ENCODE assay signal across 12 cellular contexts in the genomic region with DNA sequence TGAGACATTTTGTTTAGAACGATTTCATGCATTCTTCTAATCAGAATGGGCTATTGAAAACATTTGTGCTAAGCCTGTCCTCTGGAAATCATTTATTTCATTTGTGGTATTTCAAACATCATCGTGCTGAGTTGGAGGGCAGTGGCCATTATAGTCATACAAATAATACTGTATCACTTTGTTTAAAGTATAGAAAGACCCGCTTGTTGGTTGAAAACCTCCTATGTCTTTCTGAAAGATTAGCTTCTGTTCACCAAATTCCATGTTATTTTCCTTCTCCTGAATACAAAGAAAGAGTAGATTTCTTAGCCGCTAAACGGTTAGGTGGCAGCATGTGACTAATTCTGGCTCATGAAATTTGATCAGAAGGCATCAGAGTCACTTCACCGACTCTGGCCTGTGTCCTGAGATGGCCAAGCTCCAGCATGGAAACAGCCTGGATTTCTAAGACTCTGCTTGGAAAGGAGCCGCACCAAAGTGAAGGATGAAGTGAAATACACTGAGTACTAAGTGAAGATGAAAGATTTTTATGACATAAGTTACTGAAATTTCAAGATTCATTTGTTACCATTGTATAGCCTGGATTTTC.
DNase-seq lines count a peak whose midpoint lies in the region; ATAC-seq and TF ChIP-seq lines count a peak whose summit lies in the region.
"Had no signal": no experiment of that assay in that cellular context is flagged by ENCODE, and none has a peak within 500 bp of the region (broad histone marks: within the 10 kb centered on the region; RNA-seq: fewer than 3 reads in every experiment).

No MANE protein-coding gene starts in this region.

- H3K27ac ChIP-seq in vagina, result peak overlapping the region; percentile 60
- H3K27ac ChIP-seq: A549 had no signal

- intact Hi-C loops in vagina (cut with DNase I), result loop anchor here (10.0 kb wide), 2 partner anchors 230 to 340 kb away; no protein-coding TSS in a partner anchor

- H3K27me3 ChIP-seq in vagina, result no peaks in the 10 kb centered on the region

- DNase-seq in NCI-H1092 treated with DMSO at 0.1 percent for 48 hours (lab: John Stamatoyannopoulos, UW) (peak; percentile 1), NCI-H1092 (lab: John Stamatoyannopoulos, UW) (no peak), chondrocyte (ENCODE audit: low spot score) (no peak), mesothelial cell of epicardium (ENCODE audit: low spot score in 2 of 2, unreplicated experiment in 2 of 2) (no peak), vagina (ENCODE audit: extremely low spot score in 2 of 2) (no peak), omental fat pad (ENCODE audit: low spot score) (no peak), mucosa of gallbladder (ENCODE audit: low spot score) (no peak), NCI-H510A (lab: John Stamatoyannopoulos, UW) (no peak)
- DNase-seq: activated naive CD4-positive, alpha-beta T cell treated with anti-CD3 and anti-CD28 coated beads, Interleukin-2, amount 10 ng/mL, durations not matched to agents 7 days and 5 days; NCI-H510A treated with DMSO at 0.1 percent for 48 hours had no signal

- peaks cover 11% of the 10 kb centered on the region for H3K4me1 ChIP-seq in vagina

- H3K36me3 Mint-ChIP-seq in chondrocyte (ENCODE audit: low read depth) (no peaks in the 10 kb centered on the region), mesothelial cell of epicardium (peaks cover 13% of the 10 kb centered on the region)
- H3K36me3 Mint-ChIP-seq: activated naive CD4-positive, alpha-beta T cell treated with anti-CD3 and anti-CD28 coated beads, Interleukin-2, amount 10 ng/mL, durations not matched to agents 7 days and 5 days had no signal

- no peak for TF ChIP-seq POLR2A in vagina (IDR thresholded peaks at IDR 0.05)

- H3K4me1 Mint-ChIP-seq in chondrocyte (ENCODE audit: low read depth) (peaks cover 22% of the 10 kb centered on the region), mesothelial cell of epicardium (peaks cover 26% of the 10 kb centered on the region)
- H3K4me1 Mint-ChIP-seq: activated naive CD4-positive, alpha-beta T cell treated with anti-CD3 and anti-CD28 coated beads, Interleukin-2, amount 10 ng/mL, durations not matched to agents 7 days and 5 days had no signal

- H3K4me3 Mint-ChIP-seq in chondrocyte (ENCODE audit: unreplicated experiment), result no peak overlapping the region
- H3K4me3 Mint-ChIP-seq in mesothelial cell of epicardium, result no peak overlapping the region
- H3K4me3 Mint-ChIP-seq: activated naive CD4-positive, alpha-beta T cell treated with anti-CD3 and anti-CD28 coated beads, Interleukin-2, amount 10 ng/mL, durations not matched to agents 7 days and 5 days had no signal

- H3K27ac Mint-ChIP-seq in chondrocyte (ENCODE audit: unreplicated experiment) (peak overlapping the region; percentile 80), mesothelial cell of epicardium (peak overlapping the region; percentile 79)
- H3K27ac Mint-ChIP-seq: activated naive CD4-positive, alpha-beta T cell treated with anti-CD3 and anti-CD28 coated beads, Interleukin-2, amount 10 ng/mL, durations not matched to agents 7 days and 5 days; progenitor cell of endocrine pancreas had no signal

- H3K9me3 Mint-ChIP-seq in chondrocyte (ENCODE audit: low read depth) (no peaks in the 10 kb centered on the region), mesothelial cell of epicardium (peaks cover 4% of the 10 kb centered on the region)
- H3K9me3 Mint-ChIP-seq: activated naive CD4-positive, alpha-beta T cell treated with anti-CD3 and anti-CD28 coated beads, Interleukin-2, amount 10 ng/mL, durations not matched to agents 7 days and 5 days had no signal

- TF ChIP-seq CTCF in chondrocyte (IDR thresholded peaks at IDR 0.05), result peak; percentile 22
- no peak for TF ChIP-seq CTCF in mesothelial cell of epicardium (IDR thresholded peaks at IDR 0.05; ENCODE audit: unreplicated experiment)
- no peak for TF ChIP-seq CTCF in vagina (IDR thresholded peaks at IDR 0.05)
- TF ChIP-seq CTCF in omental fat pad (IDR thresholded peaks at IDR 0.05), result no peak

- no peaks in the 10 kb centered on the region for H3K9me3 ChIP-seq in vagina
- H3K9me3 ChIP-seq: A549 had no signal

- H3K36me3 ChIP-seq in vagina, result no peaks in the 10 kb centered on the region

- no peaks in the 10 kb centered on the region for H3K27me3 Mint-ChIP-seq in chondrocyte (ENCODE audit: low read depth)
- H3K27me3 Mint-ChIP-seq in mesothelial cell of epicardium (ENCODE audit: low read depth), result no peaks in the 10 kb centered on the region
- H3K27me3 Mint-ChIP-seq: activated naive CD4-positive, alpha-beta T cell treated with anti-CD3 and anti-CD28 coated beads, Interleukin-2, amount 10 ng/mL, durations not matched to agents 7 days and 5 days; progenitor cell of endocrine pancreas had no signal

- no peak overlapping the region for H3K4me3 ChIP-seq in vagina
- H3K4me3 ChIP-seq: A549 had no signal

- no peak for ATAC-seq in omental fat pad (ENCODE audit: low FRiP score)
- ATAC-seq: A549 had no signal
